ENCODE assay signal across 32 cellular contexts in the genomic region with DNA sequence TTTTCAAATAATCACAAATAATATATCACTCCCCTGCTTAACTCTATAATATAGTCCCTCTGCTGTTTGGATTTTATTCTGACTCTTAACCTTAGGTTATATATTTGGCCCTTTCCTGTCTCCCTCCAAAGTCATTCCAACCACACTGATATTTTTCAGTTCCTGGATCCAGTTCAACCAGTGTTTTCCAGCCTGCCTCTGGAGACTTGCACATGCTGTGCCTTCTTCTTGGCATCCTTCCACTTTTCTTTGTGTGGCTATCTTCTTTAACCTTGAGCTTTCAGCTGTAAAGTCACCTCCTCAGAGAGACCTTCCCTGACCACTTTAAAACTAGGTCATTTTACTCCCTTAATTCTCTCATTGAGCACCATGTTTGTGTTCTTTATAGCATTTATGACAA. TPM values are rescaled to one million over a fixed set of nuclear protein-coding genes. Genes with fewer than 3 reads are reported as not detected.
DNase-seq lines count a peak whose midpoint lies in the region; ATAC-seq and TF ChIP-seq lines count a peak whose summit lies in the region.
"Had no signal": no experiment of that assay in that cellular context is flagged by ENCODE, and none has a peak within 500 bp of the region (broad histone marks: within the 10 kb centered on the region; RNA-seq: fewer than 3 reads in every experiment).

No MANE protein-coding gene starts in this region.

- H3K27ac ChIP-seq in cardiac muscle cell (peak overlapping the region; percentile 14), stomach (peak overlapping the region in 1 of 5 donors; percentile 29)
- H3K27ac ChIP-seq in CD8-positive, alpha-beta T cell (ENCODE audit: low read depth, low read length), result no peak overlapping the region
- H3K27ac ChIP-seq: coronary artery, parathyroid adenoma, Peyer's patch, tibial artery, vagina had no signal

- CTCF ChIA-PET in CD8-positive, alpha-beta T cell (lab: Charles Lee), result interaction anchor here (0.7 kb wide), 1 partner anchor 16 kb away, joined by 3 read pairs; no protein-coding TSS in a partner anchor

- POLR2A ChIA-PET in CD8-positive, alpha-beta T cell (lab: Charles Lee), result interaction anchor here (0.8 kb wide), 1 partner anchor 31 kb away, joined by 3 read pairs; no protein-coding TSS in a partner anchor

- H3K9me3 Mint-ChIP-seq in CD8-positive, alpha-beta T cell, result no peaks in the 10 kb centered on the region
- no peaks in the 10 kb centered on the region for H3K9me3 Mint-ChIP-seq in activated naive CD8-positive, alpha-beta T cell treated with anti-CD3 and anti-CD28 coated beads, Interleukin-2, amount 50 U/mL, for 24 hours
- H3K9me3 Mint-ChIP-seq in nephron progenitor cell, result no peaks in the 10 kb centered on the region
- H3K9me3 Mint-ChIP-seq in stimulated activated naive B cell treated with anti-CD40 and anti-IgM and Interleukin-4, amounts not matched to agents 10 μg/mL and 1 μg/mL and 100 μg/mL, for 72 hours, result no peaks in the 10 kb centered on the region
- H3K9me3 Mint-ChIP-seq: activated naive CD4-positive, alpha-beta T cell treated with anti-CD3 and anti-CD28 coated beads, Interleukin-2, amount 10 ng/mL, durations not matched to agents 7 days and 5 days; activated T-helper 1 cell treated with anti-CD3 and anti-CD28 coated beads, Interleukin-12 subunit alpha, Interleukin-12 subunit beta, Interleukin-2, Interleukin-4 antibody, amounts not matched to agents 30 ng/mL and 10 ng/mL and 1 ng/mL, durations not matched to agents 14 hours and 24 hours and 36 hours had no signal

- DNase-seq in cardiac muscle cell (ENCODE audit: low read depth in 1 of 2, low spot score in 1 of 2) (no peak), cardiac septum (ENCODE audit: low spot score) (no peak), nephron progenitor cell (no peak), stomach (no peak)
- DNase-seq in CD8-positive, alpha-beta T cell, result no peak
- no peak for DNase-seq in activated naive CD8-positive, alpha-beta T cell treated with anti-CD3 and anti-CD28 coated beads, Interleukin-2, amount 50 U/mL, for 24 hours
- no peak for DNase-seq in stimulated activated naive B cell treated with anti-CD40 and anti-IgM and Interleukin-4, amounts not matched to agents 10 μg/mL and 1 μg/mL and 100 μg/mL, for 72 hours
- DNase-seq: activated CD4-positive, alpha-beta T cell treated with anti-CD3 and anti-CD28 coated beads for 4 hours; activated naive CD4-positive, alpha-beta T cell treated with anti-CD3 and anti-CD28 coated beads, Interleukin-2, amount 10 ng/mL, durations not matched to agents 7 days and 5 days; anterior cingulate cortex; Caco-2; DMS79; effector CD8-positive, alpha-beta T cell; GDM1; hypothalamus; IMR-90; mammary epithelial cell; NCI-H1048; NCI-H1694; NCI-H446; NCI-H748 treated with DMSO at 0.1 percent for 48 hours; SIG-M5; stimulated activated naive CD8-positive, alpha-beta T cell treated with anti-CD3 and anti-CD28 coated beads, Interleukin-15, Interleukin-2, amounts not matched to agents 100 U/mL and 50 U/mL, for 24 hours; tibial artery had no signal

- no peaks in the 10 kb centered on the region for H3K27me3 ChIP-seq in cardiac muscle cell
- no peaks in the 10 kb centered on the region for H3K27me3 ChIP-seq in CD8-positive, alpha-beta T cell (ENCODE audit: insufficient read depth, low read length)
- H3K27me3 ChIP-seq in stomach, result no peaks in the 10 kb centered on the region
- H3K27me3 ChIP-seq: Peyer's patch, tibial artery, vagina had no signal

- H3K4me1 ChIP-seq in cardiac muscle cell (ENCODE audit: low read depth) (no peaks in the 10 kb centered on the region), stomach (no peaks in the 10 kb centered on the region)
- H3K4me1 ChIP-seq in CD8-positive, alpha-beta T cell (ENCODE audit: insufficient read depth, low read length), result no peaks in the 10 kb centered on the region
- H3K4me1 ChIP-seq: Caco-2, parathyroid adenoma, Peyer's patch, tibial artery, vagina had no signal

- intact Hi-C loops in cardiac septum (cut with DNase I), result no loop called here
- intact Hi-C loops in CD8-positive, alpha-beta T cell (cut with DNase I, micrococcal nuclease), result no loop called here
- intact Hi-C loops in stomach (cut with DNase I; ENCODE audit: low total_unique reads), result no loop called here

- H3K9me3 ChIP-seq in cardiac muscle cell (ENCODE audit: low read depth), result no peaks in the 10 kb centered on the region
- no peaks in the 10 kb centered on the region for H3K9me3 ChIP-seq in CD8-positive, alpha-beta T cell (ENCODE audit: low read length)
- H3K9me3 ChIP-seq in stomach, result no peaks in the 10 kb centered on the region
- H3K9me3 ChIP-seq: Caco-2, Peyer's patch, tibial artery, vagina had no signal

- H3K4me1 Mint-ChIP-seq in CD8-positive, alpha-beta T cell (ENCODE audit: low read depth), result no peaks in the 10 kb centered on the region
- no peaks in the 10 kb centered on the region for H3K4me1 Mint-ChIP-seq in activated naive CD8-positive, alpha-beta T cell treated with anti-CD3 and anti-CD28 coated beads, Interleukin-2, amount 50 U/mL, for 24 hours
- H3K4me1 Mint-ChIP-seq in nephron progenitor cell, result no peaks in the 10 kb centered on the region
- no peaks in the 10 kb centered on the region for H3K4me1 Mint-ChIP-seq in stimulated activated naive B cell treated with anti-CD40 and anti-IgM and Interleukin-4, amounts not matched to agents 10 μg/mL and 1 μg/mL and 100 μg/mL, for 72 hours
- H3K4me1 Mint-ChIP-seq: activated naive CD4-positive, alpha-beta T cell treated with anti-CD3 and anti-CD28 coated beads, Interleukin-2, amount 10 ng/mL, durations not matched to agents 7 days and 5 days had no signal

- TF ChIP-seq EP300 in stomach (IDR thresholded peaks at IDR 0.05), result no peak

- H3K27ac Mint-ChIP-seq in CD8-positive, alpha-beta T cell, result peak overlapping the region; percentile 2
- H3K27ac Mint-ChIP-seq in activated naive CD8-positive, alpha-beta T cell treated with anti-CD3 and anti-CD28 coated beads, Interleukin-2, amount 50 U/mL, for 24 hours, result peak overlapping the region; percentile 50
- H3K27ac Mint-ChIP-seq in nephron progenitor cell, result peak overlapping the region; percentile 22
- H3K27ac Mint-ChIP-seq in stimulated activated naive B cell treated with anti-CD40 and anti-IgM and Interleukin-4, amounts not matched to agents 10 μg/mL and 1 μg/mL and 100 μg/mL, for 72 hours, result no peak overlapping the region
- H3K27ac Mint-ChIP-seq: activated naive CD4-positive, alpha-beta T cell treated with anti-CD3 and anti-CD28 coated beads, Interleukin-2, amount 10 ng/mL, durations not matched to agents 7 days and 5 days; activated T-helper 1 cell treated with anti-CD3 and anti-CD28 coated beads, Interleukin-12 subunit alpha, Interleukin-12 subunit beta, Interleukin-2, Interleukin-4 antibody, amounts not matched to agents 30 ng/mL and 10 ng/mL and 1 ng/mL, durations not matched to agents 14 hours and 24 hours and 36 hours had no signal

- peaks cover 67% of the 10 kb centered on the region for H3K36me3 ChIP-seq in cardiac muscle cell
- peaks cover 20% of the 10 kb centered on the region for H3K36me3 ChIP-seq in CD8-positive, alpha-beta T cell (ENCODE audit: insufficient read depth, low read length)
- H3K36me3 ChIP-seq in stomach, result peaks cover 53 to 100% (median 99%) of the 10 kb centered on the region in 4 donors

- peaks cover 73% of the 10 kb centered on the region for H3K36me3 Mint-ChIP-seq in CD8-positive, alpha-beta T cell
- H3K36me3 Mint-ChIP-seq in activated naive CD8-positive, alpha-beta T cell treated with anti-CD3 and anti-CD28 coated beads, Interleukin-2, amount 50 U/mL, for 24 hours (ENCODE audit: low read depth), result peaks cover 59% of the 10 kb centered on the region
- H3K36me3 Mint-ChIP-seq in nephron progenitor cell (ENCODE audit: low read depth), result peaks cover 85% of the 10 kb centered on the region
- peaks cover 45 to 64% of the 10 kb centered on the region in 2 donors for H3K36me3 Mint-ChIP-seq in stimulated activated naive B cell treated with anti-CD40 and anti-IgM and Interleukin-4, amounts not matched to agents 10 μg/mL and 1 μg/mL and 100 μg/mL, for 72 hours

- no peak overlapping the region for H3K4me3 ChIP-seq in cardiac muscle cell
- no peak overlapping the region for H3K4me3 ChIP-seq in CD8-positive, alpha-beta T cell (ENCODE audit: low read depth, low read length)
- H3K4me3 ChIP-seq in stomach, result no peak overlapping the region
- H3K4me3 ChIP-seq: coronary artery, Peyer's patch, smooth muscle cell, tibial artery, vagina had no signal

- H3K4me3 Mint-ChIP-seq in CD8-positive, alpha-beta T cell, result no peak overlapping the region
- no peak overlapping the region for H3K4me3 Mint-ChIP-seq in activated naive CD8-positive, alpha-beta T cell treated with anti-CD3 and anti-CD28 coated beads, Interleukin-2, amount 50 U/mL, for 24 hours
- no peak overlapping the region for H3K4me3 Mint-ChIP-seq in nephron progenitor cell
- H3K4me3 Mint-ChIP-seq in stimulated activated naive B cell treated with anti-CD40 and anti-IgM and Interleukin-4, amounts not matched to agents 10 μg/mL and 1 μg/mL and 100 μg/mL, for 72 hours, result no peak overlapping the region
- H3K4me3 Mint-ChIP-seq: activated naive CD4-positive, alpha-beta T cell treated with anti-CD3 and anti-CD28 coated beads, Interleukin-2, amount 10 ng/mL, durations not matched to agents 7 days and 5 days; activated T-helper 1 cell treated with anti-CD3 and anti-CD28 coated beads, Interleukin-12 subunit alpha, Interleukin-12 subunit beta, Interleukin-2, Interleukin-4 antibody, amounts not matched to agents 30 ng/mL and 10 ng/mL and 1 ng/mL, durations not matched to agents 14 hours and 24 hours and 36 hours had no signal

- TF ChIP-seq POLR2A in stomach (IDR thresholded peaks at IDR 0.05), result no peak

- TF ChIP-seq CTCF in cardiac muscle cell (IDR thresholded peaks at IDR 0.05; ENCODE audit: low read depth, low read length) (no peak), nephron progenitor cell (IDR thresholded peaks at IDR 0.05) (no peak), stomach (IDR thresholded peaks at IDR 0.05) (no peak)
- TF ChIP-seq CTCF in CD8-positive, alpha-beta T cell (IDR thresholded peaks at IDR 0.05), result no peak

- no peaks in the 10 kb centered on the region for H3K27me3 Mint-ChIP-seq in CD8-positive, alpha-beta T cell (ENCODE audit: low read depth)
- no peaks in the 10 kb centered on the region for H3K27me3 Mint-ChIP-seq in activated naive CD8-positive, alpha-beta T cell treated with anti-CD3 and anti-CD28 coated beads, Interleukin-2, amount 50 U/mL, for 24 hours
- H3K27me3 Mint-ChIP-seq in nephron progenitor cell (ENCODE audit: low read depth, poor library complexity), result no peaks in the 10 kb centered on the region
- no peaks in the 10 kb centered on the region for H3K27me3 Mint-ChIP-seq in stimulated activated naive B cell treated with anti-CD40 and anti-IgM and Interleukin-4, amounts not matched to agents 10 μg/mL and 1 μg/mL and 100 μg/mL, for 72 hours
- H3K27me3 Mint-ChIP-seq: activated naive CD4-positive, alpha-beta T cell treated with anti-CD3 and anti-CD28 coated beads, Interleukin-2, amount 10 ng/mL, durations not matched to agents 7 days and 5 days had no signal

- ATAC-seq in CD8-positive, alpha-beta T cell, result no peak
- ATAC-seq in activated naive CD8-positive, alpha-beta T cell treated with anti-CD3 and anti-CD28 coated beads, Interleukin-2, amount 50 U/mL, for 24 hours, result no peak
- no peak for ATAC-seq in stimulated activated naive B cell treated with anti-CD40 and anti-IgM and Interleukin-4, amounts not matched to agents 10 μg/mL and 1 μg/mL and 100 μg/mL, for 72 hours (replicated peaks)
- ATAC-seq in SK-N-SH treated with all-trans-retinoic acid at 6 μM for 48 hours, result no peak
- ATAC-seq: stimulated activated naive CD8-positive, alpha-beta T cell treated with anti-CD3 and anti-CD28 coated beads, Interleukin-15, Interleukin-2, amounts not matched to agents 100 U/mL and 50 U/mL, for 24 hours had no signal

RNA-seq across cellular contexts. Expression of gene CERS2, which starts 19.4 kb away (rescaled TPM):
- 64.7 and 65.0 TPM in 2 replicates for total RNA-seq in cardiac muscle cell
- 119 and 124 TPM in 2 replicates for polyA plus RNA-seq in cardiac muscle cell
- 76.0 TPM for total RNA-seq in cardiac septum
- 10 to 100 TPM; 74.5 to 75.5 TPM for total RNA-seq in CD8-positive, alpha-beta T cell
- total RNA-seq in stomach, result 100 to 1,000 TPM in 2 of 5 donors, 10 to 100 TPM in 3; 24.9 to 117 (median 76.0) TPM
- 100 to 1,000 TPM; 101 to 125 (median 114) TPM for polyA plus RNA-seq in stomach

RNA-seq across cellular contexts. Expression of gene ANXA9, which starts 26.8 kb away (rescaled TPM):
- total RNA-seq in cardiac muscle cell, result 0.21 and 1.7 TPM in 2 replicates
- 1.4 and 2.0 TPM in 2 replicates for polyA plus RNA-seq in cardiac muscle cell
- 0.16 TPM for total RNA-seq in cardiac septum
- under 1 TPM in 1 of 2 experiments, not detected in 1; 0.16 TPM for total RNA-seq in CD8-positive, alpha-beta T cell
- total RNA-seq in stomach, result not detected
- polyA plus RNA-seq in stomach, result under 1 TPM; 0.44 to 0.63 (median 0.46) TPM
- total RNA-seq: activated T-helper 1 cell treated with anti-CD3 and anti-CD28 coated beads, Interleukin-12 subunit alpha, Interleukin-12 subunit beta, Interleukin-2, Interleukin-4 antibody, amounts not matched to agents 30 ng/mL and 10 ng/mL and 1 ng/mL, durations not matched to agents 14 hours and 24 hours and 36 hours; glomerular endothelial cell had no signal

RNA-seq across cellular contexts. Expression of gene SETDB1, which starts 29.1 kb away (rescaled TPM):
- total RNA-seq in cardiac muscle cell (37.8 and 69.9 TPM in 2 replicates), cardiac septum (15.5 TPM), stomach (10 to 100 TPM; 25.4 to 77.3 (median 56.0) TPM)
- polyA plus RNA-seq in cardiac muscle cell (20.1 and 23.7 TPM in 2 replicates), stomach (10 to 100 TPM; 13.8 to 19.6 (median 17.3) TPM)
- total RNA-seq in CD8-positive, alpha-beta T cell, result 10 to 100 TPM; 44.1 to 47.4 TPM

RNA-seq across cellular contexts. Expression of gene MINDY1, which starts 51.4 kb away (rescaled TPM):
- total RNA-seq in cardiac muscle cell (29.3 and 35.6 TPM in 2 replicates), cardiac septum (49.1 TPM), stomach (10 to 100 TPM; 19.1 to 60.0 (median 40.6) TPM)
- polyA plus RNA-seq in cardiac muscle cell (11.5 and 18.9 TPM in 2 replicates), stomach (10 to 100 TPM in 2 of 3 donors, 1 to 10 TPM in 1; 9.8 to 18.8 (median 16.1) TPM)
- total RNA-seq in CD8-positive, alpha-beta T cell, result 1 to 10 TPM; 2.2 to 2.4 TPM

RNA-seq across cellular contexts. Expression of gene PRUNE1, which starts 53.0 kb away (rescaled TPM):
- total RNA-seq in cardiac muscle cell (44.1 and 51.6 TPM in 2 replicates), cardiac septum (31.0 TPM), stomach (100 to 1,000 TPM in 1 of 5 donors, 10 to 100 TPM in 3, 1 to 10 TPM in 1; 2.9 to 118 (median 21.2) TPM)
- polyA plus RNA-seq in cardiac muscle cell (52.2 and 67.3 TPM in 2 replicates), stomach (10 to 100 TPM; 10.8 to 12.7 (median 11.7) TPM)
- total RNA-seq in CD8-positive, alpha-beta T cell, result 1 to 10 TPM; 8.0 to 9.0 TPM
